Comparison of ENCODE assay signal across 9 cellular contexts in the genomic region with DNA sequence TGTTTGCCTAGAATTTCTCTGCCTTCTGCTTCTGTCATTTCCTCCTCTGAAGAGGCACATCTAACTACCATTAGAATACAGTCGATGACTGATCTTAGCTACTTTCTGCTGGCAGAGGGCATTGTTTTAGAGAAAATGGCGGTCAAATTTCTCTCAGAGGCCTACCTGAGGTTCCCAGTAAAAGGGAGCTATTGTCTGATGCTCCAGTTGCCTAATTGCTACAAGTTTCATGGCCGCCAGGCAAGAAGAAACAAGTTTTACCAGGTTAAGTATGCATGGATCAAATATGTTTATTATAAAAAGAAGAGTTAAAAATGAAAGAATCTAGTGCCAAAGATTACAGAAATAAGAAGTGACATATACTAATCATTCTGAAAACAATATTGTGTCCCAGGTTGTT.
"Had no signal": no experiment of that assay in that cellular context is flagged by ENCODE, and none has a peak within 500 bp of the region (broad histone marks: within the 10 kb centered on the region; RNA-seq: fewer than 3 reads in every experiment).

No MANE protein-coding gene starts in this region.

- DNase-seq: H9, HCEC 1CT, IMR-90, KBM-7 had no signal

- H3K9ac ChIP-seq: KMS-11 had no signal

- FAIRE-seq: H1, H54, HTR-8/SVneo had no signal

- H3K4me3 ChIP-seq: GM23338 had no signal

- H3K4me3 Mint-ChIP-seq: GM23338, H9 had no signal

- H3K27ac Mint-ChIP-seq: GM23338, H9 had no signal

- H3K27ac ChIP-seq: KMS-11 had no signal

- H2AFZ ChIP-seq: GM23338 had no signal

- H3K4me2 ChIP-seq: GM23338, KMS-11 had no signal
